Comparison of ENCODE assay signal across 8 cellular contexts in genomic region chr16:75462804-75463203, GRCh38. TPM values are rescaled to one million over a fixed set of nuclear protein-coding genes. Genes with fewer than 3 reads are reported as not detected.
DNase-seq lines count a peak whose midpoint lies in the region; ATAC-seq and TF ChIP-seq lines count a peak whose summit lies in the region.

No MANE protein-coding gene starts in this region.

- H3K36me3 Mint-ChIP-seq in activated CD8-positive, alpha-beta memory T cell treated with anti-CD3 and anti-CD28 coated beads, Interleukin-2, amount 10 ng/mL, durations not matched to agents 7 days and 5 days = peaks cover 18% of the 10 kb centered on the region
- peaks cover 33% of the 10 kb centered on the region for H3K36me3 Mint-ChIP-seq in effector memory CD8-positive, alpha-beta T cell (ENCODE audit: insufficient read depth)

- no peak overlapping the region for H3K27ac ChIP-seq in KMS-11

- no peak for TF ChIP-seq CTCF in KMS-11 (conservative IDR thresholded peaks at IDR 0.05; ENCODE audit: low read depth, low read length)

- peak overlapping the region; percentile 58 for H3K4me2 ChIP-seq in KMS-11

- peak; percentile 5 for ATAC-seq in activated CD8-positive, alpha-beta memory T cell treated with anti-CD3 and anti-CD28 coated beads, Interleukin-2, amount 10 ng/mL, durations not matched to agents 7 days and 5 days
- peak; percentile 39 for ATAC-seq in effector memory CD8-positive, alpha-beta T cell (replicated peaks)
- peak; percentile 14 for ATAC-seq in stimulated activated naive CD8-positive, alpha-beta T cell treated with anti-CD3 and anti-CD28 coated beads, Interleukin-15, Interleukin-2, amounts not matched to agents 100 U/mL and 50 U/mL, for 24 hours
- ATAC-seq in GM21825 (IDR thresholded peaks at IDR 0.05; ENCODE audit: unreplicated experiment) (no peak), HG02623 (IDR thresholded peaks at IDR 0.05; ENCODE audit: unreplicated experiment) (no peak)

- peak overlapping the region; percentile 90 for H3K4me3 Mint-ChIP-seq in activated CD8-positive, alpha-beta memory T cell treated with anti-CD3 and anti-CD28 coated beads, Interleukin-2, amount 10 ng/mL, durations not matched to agents 7 days and 5 days
- peak overlapping the region; percentile 92 to 96 for H3K4me3 Mint-ChIP-seq in effector memory CD8-positive, alpha-beta T cell

- no peaks in the 10 kb centered on the region for H3K27me3 Mint-ChIP-seq in activated CD8-positive, alpha-beta memory T cell treated with anti-CD3 and anti-CD28 coated beads, Interleukin-2, amount 10 ng/mL, durations not matched to agents 7 days and 5 days
- H3K27me3 Mint-ChIP-seq in effector memory CD8-positive, alpha-beta T cell = no peaks in the 10 kb centered on the region

- no peak for DNase-seq in activated CD8-positive, alpha-beta memory T cell treated with anti-CD3 and anti-CD28 coated beads, Interleukin-2, amount 10 ng/mL, durations not matched to agents 7 days and 5 days
- DNase-seq in activated CD8-positive, alpha-beta memory T cell treated with anti-CD3 and anti-CD28 coated beads for 24 hours = no peak
- peak in 1 of 3 experiments; percentile 5 for DNase-seq in effector memory CD8-positive, alpha-beta T cell
- DNase-seq in stimulated activated naive CD8-positive, alpha-beta T cell treated with anti-CD3 and anti-CD28 coated beads, Interleukin-15, Interleukin-2, amounts not matched to agents 100 U/mL and 50 U/mL, for 24 hours = no peak
- no peak for DNase-seq in amniotic stem cell (lab: John Stamatoyannopoulos, UW)

- peaks cover 46% of the 10 kb centered on the region for H3K4me1 Mint-ChIP-seq in activated CD8-positive, alpha-beta memory T cell treated with anti-CD3 and anti-CD28 coated beads, Interleukin-2, amount 10 ng/mL, durations not matched to agents 7 days and 5 days
- peaks cover 34 to 57% of the 10 kb centered on the region in 2 donors for H3K4me1 Mint-ChIP-seq in effector memory CD8-positive, alpha-beta T cell (ENCODE audit: low read depth in 2 of 2)

- no peaks in the 10 kb centered on the region for H3K27me3 ChIP-seq in KMS-11 (ENCODE audit: insufficient read depth, low read depth)

- CTCF ChIA-PET in activated CD8-positive, alpha-beta memory T cell treated with anti-CD3 and anti-CD28 coated beads, Interleukin-2, amount 10 ng/mL, durations not matched to agents 7 days and 5 days (lab: Charles Lee) = no interaction called here

- H2AFZ ChIP-seq in KMS-11 (ENCODE audit: low read depth) = no peak overlapping the region

- peaks cover 44% of the 10 kb centered on the region for H3K79me2 ChIP-seq in KMS-11 (ENCODE audit: insufficient read depth, low read depth)

- H3K36me3 ChIP-seq in KMS-11 (ENCODE audit: insufficient read depth) = no peaks in the 10 kb centered on the region

- no peaks in the 10 kb centered on the region for H4K20me1 ChIP-seq in KMS-11 (ENCODE audit: insufficient read depth)

- H3K27ac Mint-ChIP-seq in activated CD8-positive, alpha-beta memory T cell treated with anti-CD3 and anti-CD28 coated beads, Interleukin-2, amount 10 ng/mL, durations not matched to agents 7 days and 5 days = peak overlapping the region; percentile 86
- peak overlapping the region; percentile 95 for H3K27ac Mint-ChIP-seq in effector memory CD8-positive, alpha-beta T cell

- H3K9me3 Mint-ChIP-seq in activated CD8-positive, alpha-beta memory T cell treated with anti-CD3 and anti-CD28 coated beads, Interleukin-2, amount 10 ng/mL, durations not matched to agents 7 days and 5 days (ENCODE audit: low read depth) = no peaks in the 10 kb centered on the region
- no peaks in the 10 kb centered on the region for H3K9me3 Mint-ChIP-seq in effector memory CD8-positive, alpha-beta T cell

- H3K4me1 ChIP-seq in KMS-11 (ENCODE audit: low read depth, poor library complexity, severe bottlenecking) = peaks cover 14% of the 10 kb centered on the region

- H3K4me3 ChIP-seq in KMS-11 (IDR thresholded peaks at IDR 0.05; ENCODE audit: insufficient read depth, low read depth, low read length) = no peak overlapping the region

- H3K9ac ChIP-seq in KMS-11 = peak overlapping the region; percentile 65; the same call in 1 of the 2 replicates

RNA-seq across cellular contexts. Expression of gene TMEM170A, which starts 1.7 kb away (rescaled TPM):
- total RNA-seq in activated CD8-positive, alpha-beta memory T cell treated with anti-CD3 and anti-CD28 coated beads, Interleukin-2, amount 10 ng/mL, durations not matched to agents 7 days and 5 days = 10 to 100 TPM; 31.1 to 33.7 TPM

RNA-seq across cellular contexts. Expression of gene CFDP1, which starts 29.5 kb away (rescaled TPM):
- total RNA-seq in activated CD8-positive, alpha-beta memory T cell treated with anti-CD3 and anti-CD28 coated beads, Interleukin-2, amount 10 ng/mL, durations not matched to agents 7 days and 5 days = 10 to 100 TPM; 31.4 to 44.0 TPM

RNA-seq across cellular contexts. Expression of gene CHST6, which starts 32.4 kb away (rescaled TPM):
- total RNA-seq in activated CD8-positive, alpha-beta memory T cell treated with anti-CD3 and anti-CD28 coated beads, Interleukin-2, amount 10 ng/mL, durations not matched to agents 7 days and 5 days = under 1 TPM in 1 of 2 experiments, not detected in 1; 0.05 TPM

Comparison
In these comparisons a context has a peak if more than half of its experiments do, and no peak if none do; other contexts are left out.
1. ATAC-seq: peak in activated CD8-positive, alpha-beta memory T cell treated with anti-CD3 and anti-CD28 coated beads, Interleukin-2, amount 10 ng/mL, durations not matched to agents 7 days and 5 days (single experiment), effector memory CD8-positive, alpha-beta T cell (single experiment) and stimulated activated naive CD8-positive, alpha-beta T cell treated with anti-CD3 and anti-CD28 coated beads, Interleukin-15, Interleukin-2, amounts not matched to agents 100 U/mL and 50 U/mL, for 24 hours (single experiment); none in GM21825 (single experiment) and HG02623 (single experiment).